1 cellular context compared by ENCODE assay signal in the genomic region with DNA sequence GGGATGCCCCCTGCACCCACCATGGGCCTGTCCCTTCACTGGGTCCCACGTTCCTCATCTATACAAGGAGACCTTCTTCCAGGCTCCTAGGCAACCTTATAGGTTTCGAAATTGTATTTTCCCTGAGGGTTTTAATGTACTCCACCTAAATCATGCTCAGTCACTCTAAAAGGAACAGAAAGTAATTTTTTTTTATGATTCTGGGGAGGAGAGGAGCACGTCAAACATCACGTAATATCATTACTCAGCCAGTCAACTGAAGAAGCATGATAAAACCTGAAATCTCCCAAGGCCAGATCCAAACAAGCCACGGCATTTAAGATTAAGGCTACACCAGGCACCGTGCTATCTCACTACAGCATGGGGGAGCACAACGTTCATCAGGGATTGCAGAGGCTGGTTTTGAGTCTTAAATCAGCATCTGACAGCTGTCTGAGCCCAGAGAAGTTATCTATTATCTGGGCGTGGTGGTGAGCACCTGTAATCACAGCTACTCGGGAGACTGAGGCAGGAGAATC.
TF ChIP-seq lines count a peak whose summit lies in the region.

No MANE protein-coding gene starts in this region.

TF ChIP-seq in GM23338, 12 proteins besides CTCF, POLR2A, EP300 and RAD21 (continued from another document):
- TF ChIP-seq, protein P1, sequence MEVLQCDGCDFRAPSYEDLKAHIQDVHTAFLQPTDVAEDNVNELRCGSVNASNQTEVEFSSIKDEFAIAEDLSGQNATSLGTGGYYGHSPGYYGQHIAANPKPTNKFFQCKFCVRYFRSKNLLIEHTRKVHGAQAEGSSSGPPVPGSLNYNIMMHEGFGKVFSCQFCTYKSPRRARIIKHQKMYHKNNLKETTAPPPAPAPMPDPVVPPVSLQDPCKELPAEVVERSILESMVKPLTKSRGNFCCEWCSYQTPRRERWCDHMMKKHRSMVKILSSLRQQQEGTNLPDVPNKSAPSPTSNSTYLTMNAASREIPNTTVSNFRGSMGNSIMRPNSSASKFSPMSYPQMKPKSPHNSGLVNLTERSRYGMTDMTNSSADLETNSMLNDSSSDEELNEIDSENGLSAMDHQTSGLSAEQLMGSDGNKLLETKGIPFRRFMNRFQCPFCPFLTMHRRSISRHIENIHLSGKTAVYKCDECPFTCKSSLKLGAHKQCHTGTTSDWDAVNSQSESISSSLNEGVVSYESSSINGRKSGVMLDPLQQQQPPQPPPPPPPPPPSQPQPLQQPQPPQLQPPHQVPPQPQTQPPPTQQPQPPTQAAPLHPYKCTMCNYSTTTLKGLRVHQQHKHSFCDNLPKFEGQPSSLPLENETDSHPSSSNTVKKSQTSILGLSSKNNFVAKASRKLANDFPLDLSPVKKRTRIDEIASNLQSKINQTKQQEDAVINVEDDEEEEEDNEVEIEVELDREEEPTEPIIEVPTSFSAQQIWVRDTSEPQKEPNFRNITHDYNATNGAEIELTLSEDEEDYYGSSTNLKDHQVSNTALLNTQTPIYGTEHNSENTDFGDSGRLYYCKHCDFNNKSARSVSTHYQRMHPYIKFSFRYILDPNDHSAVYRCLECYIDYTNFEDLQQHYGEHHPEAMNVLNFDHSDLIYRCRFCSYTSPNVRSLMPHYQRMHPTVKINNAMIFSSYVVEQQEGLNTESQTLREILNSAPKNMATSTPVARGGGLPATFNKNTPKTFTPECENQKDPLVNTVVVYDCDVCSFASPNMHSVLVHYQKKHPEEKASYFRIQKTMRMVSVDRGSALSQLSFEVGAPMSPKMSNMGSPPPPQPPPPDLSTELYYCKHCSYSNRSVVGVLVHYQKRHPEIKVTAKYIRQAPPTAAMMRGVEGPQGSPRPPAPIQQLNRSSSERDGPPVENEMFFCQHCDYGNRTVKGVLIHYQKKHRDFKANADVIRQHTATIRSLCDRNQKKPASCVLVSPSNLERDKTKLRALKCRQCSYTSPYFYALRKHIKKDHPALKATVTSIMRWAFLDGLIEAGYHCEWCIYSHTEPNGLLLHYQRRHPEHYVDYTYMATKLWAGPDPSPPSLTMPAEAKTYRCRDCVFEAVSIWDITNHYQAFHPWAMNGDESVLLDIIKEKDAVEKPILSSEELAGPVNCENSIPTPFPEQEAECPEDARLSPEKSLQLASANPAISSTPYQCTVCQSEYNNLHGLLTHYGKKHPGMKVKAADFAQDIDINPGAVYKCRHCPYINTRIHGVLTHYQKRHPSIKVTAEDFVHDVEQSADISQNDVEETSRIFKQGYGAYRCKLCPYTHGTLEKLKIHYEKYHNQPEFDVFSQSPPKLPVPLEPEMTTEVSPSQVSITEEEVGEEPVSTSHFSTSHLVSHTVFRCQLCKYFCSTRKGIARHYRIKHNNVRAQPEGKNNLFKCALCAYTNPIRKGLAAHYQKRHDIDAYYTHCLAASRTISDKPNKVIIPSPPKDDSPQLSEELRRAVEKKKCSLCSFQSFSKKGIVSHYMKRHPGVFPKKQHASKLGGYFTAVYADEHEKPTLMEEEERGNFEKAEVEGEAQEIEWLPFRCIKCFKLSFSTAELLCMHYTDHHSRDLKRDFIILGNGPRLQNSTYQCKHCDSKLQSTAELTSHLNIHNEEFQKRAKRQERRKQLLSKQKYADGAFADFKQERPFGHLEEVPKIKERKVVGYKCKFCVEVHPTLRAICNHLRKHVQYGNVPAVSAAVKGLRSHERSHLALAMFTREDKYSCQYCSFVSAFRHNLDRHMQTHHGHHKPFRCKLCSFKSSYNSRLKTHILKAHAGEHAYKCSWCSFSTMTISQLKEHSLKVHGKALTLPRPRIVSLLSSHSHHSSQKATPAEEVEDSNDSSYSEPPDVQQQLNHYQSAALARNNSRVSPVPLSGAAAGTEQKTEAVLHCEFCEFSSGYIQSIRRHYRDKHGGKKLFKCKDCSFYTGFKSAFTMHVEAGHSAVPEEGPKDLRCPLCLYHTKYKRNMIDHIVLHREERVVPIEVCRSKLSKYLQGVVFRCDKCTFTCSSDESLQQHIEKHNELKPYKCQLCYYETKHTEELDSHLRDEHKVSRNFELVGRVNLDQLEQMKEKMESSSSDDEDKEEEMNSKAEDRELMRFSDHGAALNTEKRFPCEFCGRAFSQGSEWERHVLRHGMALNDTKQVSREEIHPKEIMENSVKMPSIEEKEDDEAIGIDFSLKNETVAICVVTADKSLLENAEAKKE (CRISPR knock-in tag; IDR thresholded peaks at IDR 0.05): no peak
- TF ChIP-seq EZH2 (IDR thresholded peaks at IDR 0.05; ENCODE audit: low read depth, unreplicated experiment): no peak
